ENCODE assay signal across 8 cellular contexts in the genomic region with DNA sequence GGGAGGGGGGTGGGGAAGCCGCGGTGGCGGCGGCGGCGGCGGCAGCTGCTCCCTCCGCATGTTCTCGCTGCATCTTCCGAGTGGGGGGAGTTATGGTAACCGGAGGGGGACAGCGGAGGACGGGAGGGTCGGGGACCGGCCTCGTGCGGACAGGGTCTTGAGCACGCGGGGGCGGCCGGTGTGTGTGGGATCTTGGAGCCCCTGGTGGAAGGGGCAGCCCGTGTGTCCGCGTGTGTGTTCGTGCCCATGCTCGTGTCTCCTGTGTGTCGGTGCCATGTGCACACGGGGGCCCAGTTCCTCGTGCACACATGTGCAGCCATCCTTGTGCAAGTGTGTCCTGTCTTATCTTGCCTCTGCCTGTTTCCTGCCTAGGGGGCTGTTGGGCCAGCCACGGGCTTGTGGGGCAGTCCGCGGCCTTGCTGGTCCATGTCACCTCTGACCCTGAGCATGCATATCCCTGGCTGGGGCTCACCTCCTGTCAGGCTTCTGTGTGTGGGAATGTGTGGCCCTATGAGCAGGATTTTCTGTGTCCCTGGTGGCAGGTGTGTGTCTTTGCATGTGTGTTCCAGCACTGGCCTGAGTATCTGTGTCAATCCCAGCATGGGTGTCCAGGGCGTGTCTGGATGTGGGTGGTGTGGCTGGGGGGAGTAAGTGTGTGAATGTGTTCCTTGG. TPM values are rescaled to one million over a fixed set of nuclear protein-coding genes. Genes with fewer than 3 reads are reported as not detected.
DNase-seq lines count a peak whose midpoint lies in the region; ATAC-seq and TF ChIP-seq lines count a peak whose summit lies in the region.

No MANE protein-coding gene starts in this region.

- in situ Hi-C loops in GM13976 (cut with MboI; ENCODE audit: low sequenced_read_pairs, unreplicated experiment): no loop called here

- peaks cover 4 to 11% of the 10 kb centered on the region in 2 donors for H3K4me1 ChIP-seq in breast epithelium
- peaks cover 75% of the 10 kb centered on the region for H3K4me1 ChIP-seq in stomach smooth muscle (ENCODE audit: control insufficient read depth, insufficient read depth, low read length)

- H3K27ac ChIP-seq in breast epithelium (peak overlapping the region; percentile 95 to 97), stomach smooth muscle (ENCODE audit: low read length) (peak overlapping the region; percentile 77)

- peak; percentile 5 for ATAC-seq in left lobe of liver

- peak overlapping the region in 1 of 2 donors; percentile 39 for H3K9ac ChIP-seq in stomach smooth muscle (ENCODE audit: low read length in 2 of 2)

- no peaks in the 10 kb centered on the region for H3K36me3 ChIP-seq in breast epithelium
- no peaks in the 10 kb centered on the region for H3K36me3 ChIP-seq in stomach smooth muscle (ENCODE audit: control insufficient read depth in 2 of 2, insufficient read depth in 2 of 2, low read length in 2 of 2)

- no peaks in the 10 kb centered on the region for H3K9me3 ChIP-seq in breast epithelium
- no peaks in the 10 kb centered on the region for H3K9me3 ChIP-seq in stomach smooth muscle (ENCODE audit: control insufficient read depth in 2 of 2, low read length in 2 of 2)

- no peaks in the 10 kb centered on the region for H3K27me3 ChIP-seq in breast epithelium
- H3K27me3 ChIP-seq in stomach smooth muscle (ENCODE audit: control insufficient read depth in 1 of 2, insufficient read depth in 2 of 2, low read length in 2 of 2): no peaks in the 10 kb centered on the region

- intact Hi-C loops in breast epithelium (cut with DNase I; ENCODE audit: low total_unique reads): no loop called here

- H3K4me3 ChIP-seq in AG10803 (ENCODE audit: low read length): peak overlapping the region; percentile 59
- H3K4me3 ChIP-seq in breast epithelium: peak overlapping the region; percentile 48 to 83 (median 64)
- H3K4me3 ChIP-seq in stomach smooth muscle (ENCODE audit: low read length in 2 of 2): peak overlapping the region; percentile 54 to 82

- TF ChIP-seq POLR2A in Raji (IDR thresholded peaks at IDR 0.05; ENCODE audit: insufficient read depth, low read depth, low read length) (peak; percentile 56), breast epithelium (IDR thresholded peaks at IDR 0.05) (no peak)

- no peak for DNase-seq in AG10803 (ENCODE audit: low read depth)
- peak; percentile 58 for DNase-seq in GM13976 (ENCODE audit: low spot score)
- DNase-seq in breast epithelium (ENCODE audit: low spot score in 2 of 2): no peak
- DNase-seq in left lobe of liver (ENCODE audit: low spot score): no peak
- DNase-seq in NCI-H2029 treated with DMSO at 0.1 percent for 48 hours (lab: John Stamatoyannopoulos, UW): no peak
- no peak for DNase-seq in iPS-NIHi7 (ENCODE audit: extremely low spot score)

- peak; percentile 43 for TF ChIP-seq CTCF in AG10803 (conservative IDR thresholded peaks at IDR 0.05; ENCODE audit: low read length)
- no peak for TF ChIP-seq CTCF in GM13976 (IDR thresholded peaks at IDR 0.05; ENCODE audit: borderline replicate concordance, control extremely low read depth, extremely low read depth, insufficient read depth, missing control alignments)
- peak; percentile 30 to 74 (median 42) for TF ChIP-seq CTCF in breast epithelium (IDR thresholded peaks at IDR 0.05)

RNA-seq across cellular contexts. Expression of gene SYNGAP1, which starts 8.5 kb away (rescaled TPM):
- total RNA-seq in breast epithelium (10 to 100 TPM in 2 of 3 donors, 1 to 10 TPM in 1; 6.1 to 12.5 (median 10.7) TPM), left lobe of liver (2.5 TPM)

RNA-seq across cellular contexts. Expression of gene CUTA, which starts 10.4 kb away (rescaled TPM):
- 100 to 1,000 TPM in 2 of 3 donors, 10 to 100 TPM in 1; 81.3 to 123 (median 111) TPM for total RNA-seq in breast epithelium
- 104 TPM for total RNA-seq in left lobe of liver

RNA-seq across cellular contexts. Expression of gene PHF1, which starts 17.5 kb away (rescaled TPM):
- total RNA-seq in breast epithelium (10 to 100 TPM; 72.8 to 82.8 (median 77.3) TPM), left lobe of liver (20.7 TPM)

RNA-seq across cellular contexts. Expression of gene ZBTB9, which starts 26.0 kb away (rescaled TPM):
- total RNA-seq in breast epithelium: 1 to 10 TPM; 1.9 to 5.1 (median 3.6) TPM
- 2.9 TPM for total RNA-seq in left lobe of liver

RNA-seq across cellular contexts. Expression of gene KIFC1, which starts 36.7 kb away (rescaled TPM):
- total RNA-seq in breast epithelium (1 to 10 TPM; 2.0 to 3.8 (median 3.2) TPM), left lobe of liver (0.38 TPM)
